In genomic region chr20:36110936-36111445, GRCh38 we compare ENCODE assay signal across 1 cellular context.
TF ChIP-seq lines count a peak whose summit lies in the region.

No MANE protein-coding gene starts in this region.

TF ChIP-seq in HepG2, 621 proteins besides CTCF, POLR2A, EP300 and RAD21 (continued from another document):
- no peak for TF ChIP-seq ZBTB33 (CRISPR knock-in tag; IDR thresholded peaks at IDR 0.05)
- TF ChIP-seq ZNF207 (IDR thresholded peaks at IDR 0.05; ENCODE audit: borderline replicate concordance) = no peak
- no peak for TF ChIP-seq CEBPG (CRISPR knock-in tag; IDR thresholded peaks at IDR 0.05)
- TF ChIP-seq LRRFIP1 (CRISPR knock-in tag; conservative IDR thresholded peaks at IDR 0.05) = no peak
- TF ChIP-seq ZNF687 (CRISPR knock-in tag; IDR thresholded peaks at IDR 0.05) = no peak
- TF ChIP-seq KLF6 (CRISPR knock-in tag; IDR thresholded peaks at IDR 0.05) = no peak
- no peak for TF ChIP-seq ZBTB39 (CRISPR knock-in tag; IDR thresholded peaks at IDR 0.05)
- no peak for TF ChIP-seq MXD1 (CRISPR knock-in tag; IDR thresholded peaks at IDR 0.05)
TF ChIP-seq in HepG2: peak in this region for 0.
